8 cellular contexts compared by ENCODE assay signal in genomic region chr6:166381733-166382499, GRCh38. TPM values are rescaled to one million over a fixed set of nuclear protein-coding genes. Genes with fewer than 3 reads are reported as not detected.
A peak's percentile ranks its signal among the peaks of the same experiment; 100 is the strongest.
DNase-seq lines count a peak whose midpoint lies in the region; ATAC-seq and TF ChIP-seq lines count a peak whose summit lies in the region.

No MANE protein-coding gene starts in this region.

- H3K27ac Mint-ChIP-seq in activated naive CD8-positive, alpha-beta T cell treated with anti-CD3 and anti-CD28 coated beads, Interleukin-2, amount 10 ng/mL, durations not matched to agents 7 days and 5 days: peak overlapping the region; percentile 74

- peaks cover 4% of the 10 kb centered on the region for H3K27me3 Mint-ChIP-seq in activated naive CD8-positive, alpha-beta T cell treated with anti-CD3 and anti-CD28 coated beads, Interleukin-2, amount 10 ng/mL, durations not matched to agents 7 days and 5 days

- no peaks in the 10 kb centered on the region for H3K36me3 ChIP-seq in SK-N-SH (replicated peaks in 1 of 2; ENCODE audit: control insufficient read depth in 1 of 2, insufficient read depth in 2 of 2, low read length in 1 of 2)
- H3K36me3 ChIP-seq in right atrium auricular region: no peaks in the 10 kb centered on the region

- H2AFZ ChIP-seq in SK-N-SH (ENCODE audit: low read depth): peak overlapping the region; percentile 90

- no peaks in the 10 kb centered on the region for H3K36me3 Mint-ChIP-seq in activated naive CD8-positive, alpha-beta T cell treated with anti-CD3 and anti-CD28 coated beads, Interleukin-2, amount 10 ng/mL, durations not matched to agents 7 days and 5 days

- 0 out of 2 replicates have a peak, but pooled peaks cover 3% of the 10 kb centered on the region for H3K9me2 ChIP-seq in SK-N-SH

- DNase-seq in G401 (ENCODE audit: low spot score) (peak; percentile 31), KG1 (lab: John Stamatoyannopoulos, UW) (peak; percentile 67), SK-N-SH (peak; percentile 78), right atrium auricular region (ENCODE audit: low spot score) (peak; percentile 76), retina (peak; percentile 78), COLO829 (ENCODE audit: low spot score) (no peak)
- peak; percentile 88 for DNase-seq in activated naive CD8-positive, alpha-beta T cell treated with anti-CD3 and anti-CD28 coated beads, Interleukin-2, amount 10 ng/mL, durations not matched to agents 7 days and 5 days

- H3K4me3 Mint-ChIP-seq in activated naive CD8-positive, alpha-beta T cell treated with anti-CD3 and anti-CD28 coated beads, Interleukin-2, amount 10 ng/mL, durations not matched to agents 7 days and 5 days: peak overlapping the region; percentile 88

- H3K27ac ChIP-seq in SK-N-SH (ENCODE audit: low read depth in 2 of 2, low read length in 1 of 2) (peak overlapping the region in 1 of 2 experiments; percentile 58; a peak in 2 of 4 replicates), right atrium auricular region (peak overlapping the region; percentile 96 to 99)

- H3K9me3 ChIP-seq in SK-N-SH (no peaks in the 10 kb centered on the region), right atrium auricular region (no peaks in the 10 kb centered on the region)

- in situ Hi-C loops in G401 (cut with HindIII; ENCODE audit: low sequenced_read_pairs): no loop called here

- peaks cover 0 to 2% of the 10 kb centered on the region in 2 experiments; a peak in 1 of 4 replicates for H3K4me1 ChIP-seq in SK-N-SH (ENCODE audit: control insufficient read depth in 1 of 2, insufficient read depth in 2 of 2, low read depth in 1 of 2, low read length in 1 of 2)
- peaks cover 0 to 30% of the 10 kb centered on the region in 2 donors for H3K4me1 ChIP-seq in right atrium auricular region

- peaks cover 16% of the 10 kb centered on the region for H3F3A ChIP-seq in SK-N-SH (replicated peaks; ENCODE audit: insufficient read depth)

- 1% methylated on average over 16 of the region's 49 CpGs for WGBS in SK-N-SH (ENCODE audit: low lambda C conversion rate)

- H3K4me3 ChIP-seq in SK-N-SH (ENCODE audit: low read depth in 2 of 2, low read length in 1 of 2) (peak overlapping the region; percentile 91 to 96), right atrium auricular region (peak overlapping the region; percentile 87 to 98)

- no peaks in the 10 kb centered on the region for H3K9me3 Mint-ChIP-seq in activated naive CD8-positive, alpha-beta T cell treated with anti-CD3 and anti-CD28 coated beads, Interleukin-2, amount 10 ng/mL, durations not matched to agents 7 days and 5 days

- no peak for TF ChIP-seq EP300 in SK-N-SH (IDR thresholded peaks at IDR 0.05; ENCODE audit: borderline replicate concordance in 1 of 2, low read depth in 1 of 2, low read length in 1 of 2)

- no peaks in the 10 kb centered on the region for H4K20me1 ChIP-seq in SK-N-SH (ENCODE audit: insufficient read depth)

- CTCF ChIA-PET in SK-N-SH (lab: Yijun Ruan, JAX): interaction anchor here (0.6 to 5.1 kb wide), 37 partner anchors 8 to 225 kb away, joined by 3 to 32 read pairs (median 5); partner anchors contain the start of genes PRR18 and SFT2D1

- POLR2A ChIA-PET in SK-N-SH (lab: Yijun Ruan, JAX): no interaction called here
- POLR2A ChIA-PET in activated naive CD8-positive, alpha-beta T cell treated with anti-CD3 and anti-CD28 coated beads, Interleukin-2, amount 10 ng/mL, durations not matched to agents 7 days and 5 days (lab: Charles Lee): interaction anchor here (0.6 to 1.6 kb wide), 4 partner anchors 39 to 102 kb away, joined by 3 to 7 read pairs (median 4); partner anchors contain the start of gene PRR18

- no peaks in the 10 kb centered on the region for H3K79me2 ChIP-seq in SK-N-SH (ENCODE audit: insufficient read depth)

- ATAC-seq in GM21737 (IDR thresholded peaks at IDR 0.05; ENCODE audit: unreplicated experiment): peak; percentile 61
- peak; percentile 29 for ATAC-seq in activated naive CD8-positive, alpha-beta T cell treated with anti-CD3 and anti-CD28 coated beads, Interleukin-2, amount 10 ng/mL, durations not matched to agents 7 days and 5 days (ENCODE audit: low read depth)

- H3K4me2 ChIP-seq in SK-N-SH: peak overlapping the region; percentile 98

- H3K27me3 ChIP-seq in SK-N-SH (ENCODE audit: insufficient read depth) (no peaks in the 10 kb centered on the region), right atrium auricular region (no peaks in the 10 kb centered on the region)

- peak; percentile 54 for TF ChIP-seq RAD21 in SK-N-SH (IDR thresholded peaks at IDR 0.05; ENCODE audit: low read length)

- H3K9ac ChIP-seq in SK-N-SH: peak overlapping the region; percentile 70; the same call in 1 of the 2 replicates

- peak; percentile 79 for TF ChIP-seq CTCF in SK-N-SH (IDR thresholded peaks at IDR 0.05)
- TF ChIP-seq CTCF in right atrium auricular region (IDR thresholded peaks at IDR 0.05): peak; percentile 65 to 92

- peaks cover 8% of the 10 kb centered on the region for H3K4me1 Mint-ChIP-seq in activated naive CD8-positive, alpha-beta T cell treated with anti-CD3 and anti-CD28 coated beads, Interleukin-2, amount 10 ng/mL, durations not matched to agents 7 days and 5 days

TF ChIP-seq in SK-N-SH, 30 proteins besides CTCF, POLR2A, EP300 and RAD21:
- TF ChIP-seq SMC3 (IDR thresholded peaks at IDR 0.05; ENCODE audit: low read depth, low read length) (peak; percentile 52), JUND (IDR thresholded peaks at IDR 0.05) (no peak), MXI1 (IDR thresholded peaks at IDR 0.05; ENCODE audit: low read depth, low read length) (peak; percentile 62), MAX (IDR thresholded peaks at IDR 0.05; ENCODE audit: low read depth) (0 out of 2 replicates have a peak, but pooled peaks have one; percentile 37)

RNA-seq across cellular contexts. Expression of gene MPC1, which starts 0.8 kb away (rescaled TPM):
- total RNA-seq in G401 (2014; rRNA removed; shearing (Covaris generic)): 28.7 and 37.0 TPM in 2 replicates
- 13.6 and 13.7 TPM in 2 replicates for polyA plus RNA-seq in SK-N-SH (2012; rRNA removed)
- polyA plus RNA-seq in SK-N-SH (2012; cell fraction: cytosol; rRNA removed): 16.0 and 18.7 TPM in 2 replicates
- 4.5 and 10.0 TPM in 2 replicates for polyA plus RNA-seq in SK-N-SH (2012; cell fraction: nucleus; rRNA removed)
- 10 to 100 TPM; 28.7 to 29.6 TPM for total RNA-seq in activated naive CD8-positive, alpha-beta T cell treated with anti-CD3 and anti-CD28 coated beads, Interleukin-2, amount 10 ng/mL, durations not matched to agents 7 days and 5 days
- total RNA-seq in right atrium auricular region: 100 to 1,000 TPM; 250 to 616 TPM

RNA-seq across cellular contexts. Expression of gene SFT2D1, which starts 39.6 kb away (rescaled TPM):
- 28.1 and 32.6 TPM in 2 replicates for total RNA-seq in G401 (2014; rRNA removed; shearing (Covaris generic))
- polyA plus RNA-seq in SK-N-SH (2012; rRNA removed): 93.4 and 131 TPM in 2 replicates
- polyA plus RNA-seq in SK-N-SH (2012; cell fraction: cytosol; rRNA removed): 116 and 156 TPM in 2 replicates
- 30.4 and 67.7 TPM in 2 replicates for polyA plus RNA-seq in SK-N-SH (2012; cell fraction: nucleus; rRNA removed)
- 10 to 100 TPM; 37.0 to 37.2 TPM for total RNA-seq in activated naive CD8-positive, alpha-beta T cell treated with anti-CD3 and anti-CD28 coated beads, Interleukin-2, amount 10 ng/mL, durations not matched to agents 7 days and 5 days
- 10 to 100 TPM; 29.4 TPM for total RNA-seq in right atrium auricular region
